24 cellular contexts compared by ENCODE assay signal in the genomic region with DNA sequence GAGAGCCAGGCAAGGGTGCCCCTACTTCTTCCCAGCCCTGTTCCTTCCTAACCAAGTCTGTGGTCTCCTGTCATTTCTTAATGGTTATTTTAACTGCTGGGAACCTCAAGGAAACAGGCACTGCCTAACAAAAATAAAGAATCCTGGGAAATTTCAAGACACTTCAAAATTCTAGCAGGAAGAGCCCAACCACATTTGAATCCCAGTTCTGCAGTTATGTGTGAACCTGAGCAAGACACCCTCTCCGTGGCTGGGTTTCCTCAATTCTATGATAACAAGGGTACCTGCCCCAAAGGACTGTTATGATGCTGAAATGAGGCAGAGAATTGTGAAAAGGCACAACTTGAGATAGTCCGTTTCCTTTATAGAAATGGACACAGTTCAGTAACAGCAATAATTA. TPM values are rescaled to one million over a fixed set of nuclear protein-coding genes. Genes with fewer than 3 reads are reported as not detected.
DNase-seq lines count a peak whose midpoint lies in the region; ATAC-seq and TF ChIP-seq lines count a peak whose summit lies in the region.
"Had no signal": no experiment of that assay in that cellular context is flagged by ENCODE, and none has a peak within 500 bp of the region (broad histone marks: within the 10 kb centered on the region; RNA-seq: fewer than 3 reads in every experiment).

No MANE protein-coding gene starts in this region.

- POLR2A ChIA-PET in activated CD4-positive, alpha-beta T cell treated with anti-CD3 and anti-CD28 coated beads, Interleukin-2, amount 10 ng/mL, durations not matched to agents 7 days and 5 days (lab: Charles Lee): no interaction called here
- POLR2A ChIA-PET in activated CD4-positive, alpha-beta T cell treated with anti-CD3 and anti-CD28 coated beads for 36 hours (lab: Charles Lee): no interaction called here

- no peaks in the 10 kb centered on the region for H3K9me3 ChIP-seq in right lobe of liver
- H3K9me3 ChIP-seq: gastroesophageal sphincter had no signal

- peaks cover 0 to 25% (median 2%) of the 10 kb centered on the region in 4 donors for H3K4me1 ChIP-seq in right lobe of liver
- H3K4me1 ChIP-seq: gastroesophageal sphincter had no signal

- no peaks in the 10 kb centered on the region for H3K9me3 Mint-ChIP-seq in activated CD4-positive, alpha-beta T cell treated with anti-CD3 and anti-CD28 coated beads, Interleukin-2, amount 10 ng/mL, durations not matched to agents 7 days and 5 days
- H3K9me3 Mint-ChIP-seq in activated CD4-positive, alpha-beta T cell treated with anti-CD3 and anti-CD28 coated beads for 36 hours (ENCODE audit: low read depth): no peaks in the 10 kb centered on the region
- H3K9me3 Mint-ChIP-seq in stimulated activated effector memory CD8-positive, alpha-beta T cell treated with anti-CD3 and anti-CD28 coated beads, Interleukin-12 subunit alpha, Interleukin-12 subunit beta, amount 100 ng/mL, for 72 hours: no peaks in the 10 kb centered on the region
- no peaks in the 10 kb centered on the region for H3K9me3 Mint-ChIP-seq in progenitor cell of endocrine pancreas (ENCODE audit: low read depth)
- H3K9me3 Mint-ChIP-seq: CD8-positive, alpha-beta T cell had no signal

- H3K27me3 ChIP-seq in right lobe of liver: no peaks in the 10 kb centered on the region
- H3K27me3 ChIP-seq: brain microvascular endothelial cell, gastroesophageal sphincter had no signal

- intact Hi-C loops in activated CD4-positive, alpha-beta T cell treated with anti-CD3 and anti-CD28 coated beads for 36 hours (cut with DNase I, micrococcal nuclease): no loop called here
- intact Hi-C loops in right lobe of liver (cut with DNase I): no loop called here

- H3K4me3 ChIP-seq in right lobe of liver: no peak overlapping the region
- H3K4me3 ChIP-seq: gastroesophageal sphincter, smooth muscle cell had no signal

- no peak for DNase-seq in activated CD4-positive, alpha-beta T cell treated with anti-CD3 and anti-CD28 coated beads, Interleukin-2, amount 10 ng/mL, durations not matched to agents 7 days and 5 days
- no peak for DNase-seq in activated CD4-positive, alpha-beta T cell treated with anti-CD3 and anti-CD28 coated beads for 36 hours
- DNase-seq in M059J (ENCODE audit: low read depth) (peak; percentile 16), right lobe of liver (no peak), NCI-H1105 (lab: John Stamatoyannopoulos, UW) (no peak), progenitor cell of endocrine pancreas (ENCODE audit: low spot score, unreplicated experiment) (no peak)
- DNase-seq in stimulated activated effector memory CD8-positive, alpha-beta T cell treated with anti-CD3 and anti-CD28 coated beads, Interleukin-12 subunit alpha, Interleukin-12 subunit beta, amount 100 ng/mL, for 72 hours (ENCODE audit: low spot score in 2 of 2): no peak
- DNase-seq: activated naive CD4-positive, alpha-beta T cell; activated T-cell treated with anti-CD3 and anti-CD28 coated beads, Interleukin-2, amount 50 U/mL, for 48 hours; amniotic stem cell; brain microvascular endothelial cell; HCEC 1CT; mesendoderm; NCI-H1436 treated with DMSO at 0.1 percent for 48 hours; NCI-H446; NCI-H774; retina; T-helper 2 cell had no signal

- H3K4me1 Mint-ChIP-seq in activated CD4-positive, alpha-beta T cell treated with anti-CD3 and anti-CD28 coated beads, Interleukin-2, amount 10 ng/mL, durations not matched to agents 7 days and 5 days: peaks cover 29% of the 10 kb centered on the region
- peaks cover 24% of the 10 kb centered on the region for H3K4me1 Mint-ChIP-seq in activated CD4-positive, alpha-beta T cell treated with anti-CD3 and anti-CD28 coated beads for 36 hours
- H3K4me1 Mint-ChIP-seq in stimulated activated effector memory CD8-positive, alpha-beta T cell treated with anti-CD3 and anti-CD28 coated beads, Interleukin-12 subunit alpha, Interleukin-12 subunit beta, amount 100 ng/mL, for 72 hours: peaks cover 67% of the 10 kb centered on the region
- H3K4me1 Mint-ChIP-seq in progenitor cell of endocrine pancreas (ENCODE audit: low read depth): peaks cover 24% of the 10 kb centered on the region

- CTCF ChIA-PET in activated CD4-positive, alpha-beta T cell treated with anti-CD3 and anti-CD28 coated beads, Interleukin-2, amount 10 ng/mL, durations not matched to agents 7 days and 5 days (lab: Charles Lee): no interaction called here
- CTCF ChIA-PET in activated CD4-positive, alpha-beta T cell treated with anti-CD3 and anti-CD28 coated beads for 36 hours (lab: Charles Lee): interaction anchor here (1.2 kb wide), 1 partner anchor 9 kb away, joined by 3 read pairs; no protein-coding TSS in a partner anchor

- H3K27ac Mint-ChIP-seq in activated CD4-positive, alpha-beta T cell treated with anti-CD3 and anti-CD28 coated beads, Interleukin-2, amount 10 ng/mL, durations not matched to agents 7 days and 5 days: peak overlapping the region; percentile 6
- no peak overlapping the region for H3K27ac Mint-ChIP-seq in activated CD4-positive, alpha-beta T cell treated with anti-CD3 and anti-CD28 coated beads for 36 hours
- H3K27ac Mint-ChIP-seq in stimulated activated effector memory CD8-positive, alpha-beta T cell treated with anti-CD3 and anti-CD28 coated beads, Interleukin-12 subunit alpha, Interleukin-12 subunit beta, amount 100 ng/mL, for 72 hours: peak overlapping the region; percentile 59
- no peak overlapping the region for H3K27ac Mint-ChIP-seq in progenitor cell of endocrine pancreas

- no peaks in the 10 kb centered on the region for H3K27me3 Mint-ChIP-seq in activated CD4-positive, alpha-beta T cell treated with anti-CD3 and anti-CD28 coated beads, Interleukin-2, amount 10 ng/mL, durations not matched to agents 7 days and 5 days
- H3K27me3 Mint-ChIP-seq in activated CD4-positive, alpha-beta T cell treated with anti-CD3 and anti-CD28 coated beads for 36 hours: no peaks in the 10 kb centered on the region
- H3K27me3 Mint-ChIP-seq in progenitor cell of endocrine pancreas: no peaks in the 10 kb centered on the region

- ATAC-seq in activated CD4-positive, alpha-beta T cell treated with anti-CD3 and anti-CD28 coated beads for 36 hours: no peak
- ATAC-seq in right lobe of liver (no peak), GM19395 (IDR thresholded peaks at IDR 0.05; ENCODE audit: unreplicated experiment) (no peak)
- ATAC-seq in stimulated activated effector memory CD8-positive, alpha-beta T cell treated with anti-CD3 and anti-CD28 coated beads, Interleukin-12 subunit alpha, Interleukin-12 subunit beta, amount 100 ng/mL, for 72 hours: no peak
- ATAC-seq: CD8-positive, alpha-beta T cell; gastroesophageal sphincter; SK-N-SH treated with all-trans-retinoic acid at 6 μM for 48 hours had no signal

- H3K36me3 Mint-ChIP-seq in activated CD4-positive, alpha-beta T cell treated with anti-CD3 and anti-CD28 coated beads, Interleukin-2, amount 10 ng/mL, durations not matched to agents 7 days and 5 days (ENCODE audit: low read depth): no peaks in the 10 kb centered on the region
- no peaks in the 10 kb centered on the region for H3K36me3 Mint-ChIP-seq in activated CD4-positive, alpha-beta T cell treated with anti-CD3 and anti-CD28 coated beads for 36 hours (ENCODE audit: low read depth)
- no peaks in the 10 kb centered on the region for H3K36me3 Mint-ChIP-seq in stimulated activated effector memory CD8-positive, alpha-beta T cell treated with anti-CD3 and anti-CD28 coated beads, Interleukin-12 subunit alpha, Interleukin-12 subunit beta, amount 100 ng/mL, for 72 hours
- H3K36me3 Mint-ChIP-seq in progenitor cell of endocrine pancreas (ENCODE audit: insufficient read depth): no peaks in the 10 kb centered on the region
- H3K36me3 Mint-ChIP-seq: CD8-positive, alpha-beta T cell had no signal

- no peak overlapping the region for H3K4me3 Mint-ChIP-seq in activated CD4-positive, alpha-beta T cell treated with anti-CD3 and anti-CD28 coated beads, Interleukin-2, amount 10 ng/mL, durations not matched to agents 7 days and 5 days
- H3K4me3 Mint-ChIP-seq in activated CD4-positive, alpha-beta T cell treated with anti-CD3 and anti-CD28 coated beads for 36 hours: no peak overlapping the region
- no peak overlapping the region for H3K4me3 Mint-ChIP-seq in stimulated activated effector memory CD8-positive, alpha-beta T cell treated with anti-CD3 and anti-CD28 coated beads, Interleukin-12 subunit alpha, Interleukin-12 subunit beta, amount 100 ng/mL, for 72 hours
- H3K4me3 Mint-ChIP-seq in progenitor cell of endocrine pancreas (ENCODE audit: low read depth): no peak overlapping the region
- H3K4me3 Mint-ChIP-seq: CD8-positive, alpha-beta T cell had no signal

- no peak for TF ChIP-seq POLR2A in right lobe of liver (IDR thresholded peaks at IDR 0.05)

- TF ChIP-seq CTCF in right lobe of liver (IDR thresholded peaks at IDR 0.05) (no peak), progenitor cell of endocrine pancreas (IDR thresholded peaks at IDR 0.05; ENCODE audit: unreplicated experiment) (no peak)

- peak overlapping the region; percentile 49 to 63 (median 62) for H3K27ac ChIP-seq in right lobe of liver
- H3K27ac ChIP-seq: 22Rv1, brain microvascular endothelial cell, gastroesophageal sphincter had no signal

- WGBS in right lobe of liver (ENCODE audit: insufficient coverage, low coverage, low lambda C conversion rate, missing lambda C conversion rate): 71% methylated on average over 1 of the region's 2 CpGs

- H3K36me3 ChIP-seq in right lobe of liver: no peaks in the 10 kb centered on the region
- H3K36me3 ChIP-seq: brain microvascular endothelial cell, gastroesophageal sphincter had no signal

RNA-seq across cellular contexts. Expression of a gene that starts 36.2 kb away (rescaled TPM):
- total RNA-seq in activated CD4-positive, alpha-beta T cell treated with anti-CD3 and anti-CD28 coated beads, Interleukin-2, amount 10 ng/mL, durations not matched to agents 7 days and 5 days: 10 to 100 TPM; 24.8 to 25.9 TPM
- total RNA-seq in activated CD4-positive, alpha-beta T cell treated with anti-CD3 and anti-CD28 coated beads for 36 hours: 10 to 100 TPM; 60.9 to 70.7 TPM
- total RNA-seq in M059J (2014; rRNA removed; shearing (Covaris generic)): 6.8 and 8.1 TPM in 2 replicates
- total RNA-seq in right lobe of liver: 10 to 100 TPM in 3 of 6 experiments, 1 to 10 TPM in 3; 2.3 to 47.7 (median 10.8) TPM
- total RNA-seq in progenitor cell of endocrine pancreas: 92.9 and 97.9 TPM in 2 replicates

Comparison
In these comparisons a context has a peak if more than half of its experiments do, and no peak if none do; other contexts are left out.
1. H3K27ac Mint-ChIP-seq: peak in activated CD4-positive, alpha-beta T cell treated with anti-CD3 and anti-CD28 coated beads, Interleukin-2, amount 10 ng/mL, durations not matched to agents 7 days and 5 days (single experiment) and stimulated activated effector memory CD8-positive, alpha-beta T cell treated with anti-CD3 and anti-CD28 coated beads, Interleukin-12 subunit alpha, Interleukin-12 subunit beta, amount 100 ng/mL, for 72 hours (single experiment); none in activated CD4-positive, alpha-beta T cell treated with anti-CD3 and anti-CD28 coated beads for 36 hours (single experiment) and progenitor cell of endocrine pancreas (single experiment).